In genomic region chr10:109773818-109774440, GRCh38 we compare ENCODE assay signal across 7 cellular contexts.
DNase-seq lines count a peak whose midpoint lies in the region; ATAC-seq and TF ChIP-seq lines count a peak whose summit lies in the region.

No MANE protein-coding gene starts in this region.

- H3K36me3 ChIP-seq in WERI-Rb-1: no peaks in the 10 kb centered on the region
- no peaks in the 10 kb centered on the region for H3K36me3 ChIP-seq in effector memory CD4-positive, alpha-beta T cell (ENCODE audit: control insufficient read depth, insufficient read depth, low read length)

- peak; percentile 73 for ATAC-seq in left lobe of liver
- no peak for ATAC-seq in activated CD8-positive, alpha-beta memory T cell treated with anti-CD3 and anti-CD28 coated beads, Interleukin-2, amount 10 ng/mL, durations not matched to agents 7 days and 5 days

- TF ChIP-seq CTCF in GM12874 (IDR thresholded peaks at IDR 0.05; ENCODE audit: insufficient read depth, low read depth, low read length) (peak; percentile 47; the same call in 1 of the 2 replicates), WERI-Rb-1 (IDR thresholded peaks at IDR 0.05; ENCODE audit: low read depth, low read length) (peak; percentile 26; the same call in 1 of the 2 replicates)

- H3K36me3 Mint-ChIP-seq in activated CD8-positive, alpha-beta memory T cell treated with anti-CD3 and anti-CD28 coated beads, Interleukin-2, amount 10 ng/mL, durations not matched to agents 7 days and 5 days: no peaks in the 10 kb centered on the region

- no peaks in the 10 kb centered on the region for H3K9me3 ChIP-seq in WERI-Rb-1 (ENCODE audit: severe bottlenecking)
- H3K9me3 ChIP-seq in effector memory CD4-positive, alpha-beta T cell (ENCODE audit: control insufficient read depth, low read length): no peaks in the 10 kb centered on the region

- no peaks in the 10 kb centered on the region for H3K4me1 ChIP-seq in effector memory CD4-positive, alpha-beta T cell (ENCODE audit: control insufficient read depth, insufficient read depth, low read length, poor library complexity, severe bottlenecking)

- no peaks in the 10 kb centered on the region for H3K4me1 Mint-ChIP-seq in activated CD8-positive, alpha-beta memory T cell treated with anti-CD3 and anti-CD28 coated beads, Interleukin-2, amount 10 ng/mL, durations not matched to agents 7 days and 5 days

- H3K4me3 ChIP-seq in WERI-Rb-1 (ENCODE audit: low read depth, low read length): no peak overlapping the region
- no peak overlapping the region for H3K4me3 ChIP-seq in effector memory CD4-positive, alpha-beta T cell (ENCODE audit: insufficient read depth, low read depth, low read length, poor library complexity, severe bottlenecking)

- H3K27ac Mint-ChIP-seq in activated CD8-positive, alpha-beta memory T cell treated with anti-CD3 and anti-CD28 coated beads, Interleukin-2, amount 10 ng/mL, durations not matched to agents 7 days and 5 days: no peak overlapping the region

- H3K27ac ChIP-seq in WERI-Rb-1: no peak overlapping the region
- no peak overlapping the region for H3K27ac ChIP-seq in effector memory CD4-positive, alpha-beta T cell (ENCODE audit: insufficient read depth, low read length, poor library complexity, severe bottlenecking)

- no peak overlapping the region for H3K4me3 Mint-ChIP-seq in activated CD8-positive, alpha-beta memory T cell treated with anti-CD3 and anti-CD28 coated beads, Interleukin-2, amount 10 ng/mL, durations not matched to agents 7 days and 5 days

- CTCF ChIA-PET in activated CD8-positive, alpha-beta memory T cell treated with anti-CD3 and anti-CD28 coated beads, Interleukin-2, amount 10 ng/mL, durations not matched to agents 7 days and 5 days (lab: Charles Lee): interaction anchor here (1.0 kb wide), 1 partner anchor 71 kb away, joined by 3 read pairs; no protein-coding TSS in a partner anchor

- no peaks in the 10 kb centered on the region for H3K27me3 ChIP-seq in WERI-Rb-1 (ENCODE audit: insufficient read depth, low read depth, severe bottlenecking)
- no peaks in the 10 kb centered on the region for H3K27me3 ChIP-seq in effector memory CD4-positive, alpha-beta T cell (replicated peaks; ENCODE audit: control insufficient read depth, insufficient read depth, low read length, poor library complexity, severe bottlenecking)

- no peaks in the 10 kb centered on the region for H3K9me3 Mint-ChIP-seq in activated CD8-positive, alpha-beta memory T cell treated with anti-CD3 and anti-CD28 coated beads, Interleukin-2, amount 10 ng/mL, durations not matched to agents 7 days and 5 days (ENCODE audit: low read depth)

- no peaks in the 10 kb centered on the region for H3K27me3 Mint-ChIP-seq in activated CD8-positive, alpha-beta memory T cell treated with anti-CD3 and anti-CD28 coated beads, Interleukin-2, amount 10 ng/mL, durations not matched to agents 7 days and 5 days

- DNase-seq in HS-5 (ENCODE audit: low read depth) (peak; percentile 14), WERI-Rb-1 (no peak), left lobe of liver (ENCODE audit: low spot score) (no peak), T1000 (lab: John Stamatoyannopoulos, UW) (no peak)
- DNase-seq in activated CD8-positive, alpha-beta memory T cell treated with anti-CD3 and anti-CD28 coated beads, Interleukin-2, amount 10 ng/mL, durations not matched to agents 7 days and 5 days: no peak
- DNase-seq in effector memory CD4-positive, alpha-beta T cell: no peak
